ENCODE assay signal across 8 cellular contexts in genomic region chr6:29847871-29848630, GRCh38. TPM values are rescaled to one million over a fixed set of nuclear protein-coding genes. Genes with fewer than 3 reads are reported as not detected.
A peak's percentile ranks its signal among the peaks of the same experiment; 100 is the strongest.
DNase-seq lines count a peak whose midpoint lies in the region; ATAC-seq and TF ChIP-seq lines count a peak whose summit lies in the region.

No MANE protein-coding gene starts in this region.

- peak; percentile 98 for TF ChIP-seq CTCF in Loucy (conservative IDR thresholded peaks at IDR 0.05; ENCODE audit: low read length)
- peak; percentile 90 for TF ChIP-seq CTCF in glutamatergic neuron (IDR thresholded peaks at IDR 0.05; ENCODE audit: partially characterized antibody, unreplicated experiment)
- TF ChIP-seq CTCF in upper lobe of left lung (IDR thresholded peaks at IDR 0.05): peak; percentile 73 to 94 (median 90)

- no peak overlapping the region for H4K12ac ChIP-seq in trophoblast cell (ENCODE audit: low read depth, low read length)

- CTCF ChIA-PET in activated naive CD4-positive, alpha-beta T cell treated with anti-CD3 and anti-CD28 coated beads for 36 hours (lab: Charles Lee): interaction anchor here (0.7 to 3.0 kb wide), 13 partner anchors 67 to 253 kb away, joined by 3 to 45 read pairs (median 4); no protein-coding TSS in a partner anchor

- no peaks in the 10 kb centered on the region for H3K27me3 ChIP-seq in Loucy (ENCODE audit: insufficient read depth, low read length, poor library complexity, severe bottlenecking)
- no peaks in the 10 kb centered on the region for H3K27me3 ChIP-seq in trophoblast cell (ENCODE audit: insufficient read depth, low read length)
- peaks cover 0 to 7% (median 0%) of the 10 kb centered on the region in 4 donors for H3K27me3 ChIP-seq in upper lobe of left lung

- WGBS in trophoblast cell (ENCODE audit: extremely low coverage, insufficient coverage, insufficient read length): no CpG with 5 or more reads among the region's 14 CpGs
- 3 to 8% methylated on average over 10 to 14 of the region's 14 CpGs for WGBS in upper lobe of left lung, 2 donors

- peaks cover 25% of the 10 kb centered on the region for H3K4me1 Mint-ChIP-seq in activated naive CD4-positive, alpha-beta T cell treated with anti-CD3 and anti-CD28 coated beads for 36 hours (ENCODE audit: low read depth)
- H3K4me1 Mint-ChIP-seq in glutamatergic neuron (ENCODE audit: low read depth, unreplicated experiment): no peaks in the 10 kb centered on the region

- H3K14ac ChIP-seq in trophoblast cell (ENCODE audit: low read length): no peak overlapping the region

- H3K4me1 ChIP-seq in Loucy (ENCODE audit: insufficient read depth, low read length, poor library complexity, severe bottlenecking) (no peaks in the 10 kb centered on the region), trophoblast cell (ENCODE audit: control insufficient read depth in 1 of 2, insufficient read depth in 2 of 2, low read length in 2 of 2) (no peaks in the 10 kb centered on the region), upper lobe of left lung (peaks cover 0 to 8% (median 4%) of the 10 kb centered on the region in 4 donors)

- H4K8ac ChIP-seq in trophoblast cell (ENCODE audit: low read depth, low read length): no peak overlapping the region

- H3K9ac ChIP-seq in Loucy (ENCODE audit: low read depth, low read length, poor library complexity, severe bottlenecking): no peak overlapping the region
- H3K9ac ChIP-seq in trophoblast cell (ENCODE audit: low read length): no peak overlapping the region

- H3K4me3 Mint-ChIP-seq in activated naive CD4-positive, alpha-beta T cell treated with anti-CD3 and anti-CD28 coated beads for 36 hours: no peak overlapping the region
- no peak overlapping the region for H3K4me3 Mint-ChIP-seq in glutamatergic neuron (ENCODE audit: unreplicated experiment)

- no peak overlapping the region for H2BK120ac ChIP-seq in trophoblast cell (ENCODE audit: insufficient read depth, low read length, poor library complexity)

- H2BK5ac ChIP-seq in trophoblast cell (ENCODE audit: low read depth, low read length, poor library complexity): no peak overlapping the region

- no peak overlapping the region for H3K23ac ChIP-seq in trophoblast cell (ENCODE audit: low read length)

- H3K79me1 ChIP-seq in trophoblast cell (ENCODE audit: low read length): no peaks in the 10 kb centered on the region

- no peak overlapping the region for H3K27ac ChIP-seq in trophoblast cell (ENCODE audit: low read depth, low read length)
- no peak overlapping the region for H3K27ac ChIP-seq in upper lobe of left lung

- H3F3A ChIP-seq in Loucy (ENCODE audit: low read depth): no peaks in the 10 kb centered on the region

- peak; percentile 85 to 93 for ATAC-seq in upper lobe of left lung (ENCODE audit: low FRiP score in 2 of 2)
- no peak for ATAC-seq in GM19452 (IDR thresholded peaks at IDR 0.05; ENCODE audit: unreplicated experiment)

- no peak overlapping the region for H3K27ac Mint-ChIP-seq in activated naive CD4-positive, alpha-beta T cell treated with anti-CD3 and anti-CD28 coated beads for 36 hours
- H3K27ac Mint-ChIP-seq in glutamatergic neuron (ENCODE audit: unreplicated experiment): no peak overlapping the region

- H3K27me3 Mint-ChIP-seq in activated naive CD4-positive, alpha-beta T cell treated with anti-CD3 and anti-CD28 coated beads for 36 hours (ENCODE audit: low read depth): peaks cover 38% of the 10 kb centered on the region
- H3K27me3 Mint-ChIP-seq in glutamatergic neuron (ENCODE audit: unreplicated experiment): no peaks in the 10 kb centered on the region

- no peaks in the 10 kb centered on the region for H3K9me3 ChIP-seq in Loucy (ENCODE audit: insufficient read depth, low read depth, low read length)
- H3K9me3 ChIP-seq in trophoblast cell (ENCODE audit: insufficient read depth, low read depth, low read length): peaks cover 2% of the 10 kb centered on the region
- no peaks in the 10 kb centered on the region for H3K9me3 ChIP-seq in upper lobe of left lung

- no peak overlapping the region for H4K91ac ChIP-seq in trophoblast cell (ENCODE audit: low read depth, low read length)

- H3K18ac ChIP-seq in trophoblast cell (ENCODE audit: low read length): no peak overlapping the region

- TF ChIP-seq EP300 in upper lobe of left lung (IDR thresholded peaks at IDR 0.05): no peak

- H2AK5ac ChIP-seq in trophoblast cell (ENCODE audit: low read length): no peak overlapping the region

- no peak overlapping the region for H3K4me2 ChIP-seq in Loucy (ENCODE audit: low read depth, low read length, poor library complexity, severe bottlenecking)
- H3K4me2 ChIP-seq in trophoblast cell (ENCODE audit: low read length): no peak overlapping the region

- no peak overlapping the region for H3K4me3 ChIP-seq in Loucy (ENCODE audit: low read length, poor library complexity, severe bottlenecking)
- no peak overlapping the region for H3K4me3 ChIP-seq in trophoblast cell (ENCODE audit: low read depth, low read length)
- H3K4me3 ChIP-seq in upper lobe of left lung: no peak overlapping the region

- H3K9me2 ChIP-seq in Loucy (replicated peaks; ENCODE audit: low read depth, low read length): no peaks in the 10 kb centered on the region

- peaks cover 4% of the 10 kb centered on the region for H3K9me3 Mint-ChIP-seq in activated naive CD4-positive, alpha-beta T cell treated with anti-CD3 and anti-CD28 coated beads for 36 hours
- no peaks in the 10 kb centered on the region for H3K9me3 Mint-ChIP-seq in glutamatergic neuron (ENCODE audit: unreplicated experiment)

- H2BK12ac ChIP-seq in trophoblast cell (ENCODE audit: low read length): no peak overlapping the region

- intact Hi-C loops in activated naive CD4-positive, alpha-beta T cell treated with anti-CD3 and anti-CD28 coated beads for 36 hours (cut with micrococcal nuclease): loop anchor here (1.0 to 5.0 kb wide), 8 partner anchors 79 to 321 kb away; partner anchors contain the start of genes HLA-A and POLR1H

- H4K20me1 ChIP-seq in Loucy (ENCODE audit: insufficient read depth, low read length, poor library complexity, severe bottlenecking): no peaks in the 10 kb centered on the region

- H3K79me2 ChIP-seq in Loucy (ENCODE audit: insufficient read depth, low read length): no peaks in the 10 kb centered on the region
- no peaks in the 10 kb centered on the region for H3K79me2 ChIP-seq in trophoblast cell (ENCODE audit: control insufficient read depth, insufficient read depth, low read length, poor library complexity)

- H3K36me3 ChIP-seq in Loucy (ENCODE audit: insufficient read depth, low read length) (no peaks in the 10 kb centered on the region), trophoblast cell (ENCODE audit: control insufficient read depth in 1 of 2, insufficient read depth in 2 of 2, low read length in 2 of 2) (no peaks in the 10 kb centered on the region), upper lobe of left lung (no peaks in the 10 kb centered on the region)

- H3K36me3 Mint-ChIP-seq in activated naive CD4-positive, alpha-beta T cell treated with anti-CD3 and anti-CD28 coated beads for 36 hours (ENCODE audit: low read depth): no peaks in the 10 kb centered on the region
- H3K36me3 Mint-ChIP-seq in glutamatergic neuron (ENCODE audit: unreplicated experiment): no peaks in the 10 kb centered on the region

- TF ChIP-seq POLR2A in upper lobe of left lung (IDR thresholded peaks at IDR 0.05): no peak

- DNase-seq in GM03348 (ENCODE audit: low spot score) (peak; percentile 87), SKM-1 (lab: John Stamatoyannopoulos, UW; ENCODE audit: unreplicated experiment) (peak; percentile 37), glutamatergic neuron (peak; percentile 88), trophoblast cell (peak; percentile 67 to 79), upper lobe of left lung (peak; percentile 70 to 94)
- DNase-seq in activated naive CD4-positive, alpha-beta T cell treated with anti-CD3 and anti-CD28 coated beads for 36 hours: peak; percentile 90

- H2AFZ ChIP-seq in Loucy (ENCODE audit: low read length) (no peak overlapping the region), trophoblast cell (ENCODE audit: insufficient read depth, low read length, poor library complexity) (no peak overlapping the region)

- H3K4ac ChIP-seq in trophoblast cell (ENCODE audit: low read depth, low read length): no peak overlapping the region

RNA-seq across cellular contexts. Expression of gene HLA-G, which starts 20.4 kb away (rescaled TPM):
- under 1 TPM in 1 of 2 experiments, not detected in 1; 0.22 TPM for total RNA-seq in activated naive CD4-positive, alpha-beta T cell treated with anti-CD3 and anti-CD28 coated beads for 36 hours
- total RNA-seq in glutamatergic neuron (ENCODE audit: unreplicated experiment) (not detected), upper lobe of left lung (10 to 100 TPM in 1 of 6 donors, 1 to 10 TPM in 5; 1.0 to 11.8 (median 6.2) TPM)
- 3.1 and 3.5 TPM in 2 replicates for polyA plus RNA-seq in trophoblast cell (2013)

Comparison
In these comparisons a context has a peak if more than half of its experiments do, and no peak if none do; other contexts are left out.
1. DNase-seq: peak in every context shown above with its lines; median percentile 90 in activated naive CD4-positive, alpha-beta T cell treated with anti-CD3 and anti-CD28 coated beads for 36 hours; 88 in glutamatergic neuron; 87 in GM03348; 82 in upper lobe of left lung; 73 in trophoblast cell; 37 in SKM-1.